Comparison of ENCODE assay signal across 8 cellular contexts in the genomic region with DNA sequence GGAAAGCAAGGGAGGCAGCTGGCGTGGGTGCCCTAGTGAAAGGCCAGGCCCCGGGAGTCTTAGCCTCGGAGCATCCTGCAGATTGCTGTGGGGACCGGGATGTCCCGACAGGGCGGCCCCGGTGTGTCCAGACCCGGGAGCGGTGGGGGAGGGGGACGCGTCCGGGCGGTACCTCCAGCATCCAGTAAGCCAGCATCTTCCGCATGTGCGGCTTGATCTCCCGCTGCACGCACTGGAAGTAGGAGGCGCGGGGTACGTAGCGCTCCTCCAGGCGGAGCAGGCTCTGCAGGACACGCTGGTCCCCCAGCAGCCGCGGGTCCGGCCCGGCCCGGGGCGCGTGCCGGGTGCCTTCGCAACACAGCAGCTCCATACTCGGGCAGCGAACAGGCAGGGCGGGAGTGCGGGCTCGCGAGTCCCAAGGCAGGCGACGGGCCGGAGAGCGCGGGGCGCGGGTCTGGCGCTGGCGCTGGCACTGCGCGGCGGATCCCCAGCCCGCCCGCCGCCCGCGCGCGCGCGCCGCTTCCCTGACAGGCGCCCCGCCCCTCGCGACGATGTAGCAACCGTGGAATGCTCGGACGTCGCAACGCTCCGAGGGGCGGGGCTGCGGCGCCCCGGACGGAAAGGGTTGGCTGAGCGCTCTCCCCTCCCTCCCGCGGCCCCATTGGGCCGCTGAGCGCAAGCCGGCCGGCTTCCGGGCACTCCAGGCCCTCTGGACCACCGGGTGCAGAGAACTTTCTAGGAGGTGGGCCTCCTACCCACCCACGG.
DNase-seq lines count a peak whose midpoint lies in the region; ATAC-seq and TF ChIP-seq lines count a peak whose summit lies in the region.

Gene CCND3 (minus strand): TSS at position 529 of the 765 bp plus-strand sequence. CDS start 159 bp downstream, at position 370.

- H3K4me3 ChIP-seq in AG09309 (ENCODE audit: control insufficient read depth, low read depth, low read length) = peak within 1 kb of the TSS; percentile 98

- peak within 1 kb of the TSS; percentile 95 for H3K4me3 Mint-ChIP-seq in central memory CD8-positive, alpha-beta T cell

- H3K4me1 Mint-ChIP-seq in central memory CD8-positive, alpha-beta T cell = peaks cover 60% of the 10 kb centered on the region

- no peak for TF ChIP-seq CTCF in AG09309 (IDR thresholded peaks at IDR 0.05; ENCODE audit: control insufficient read depth, insufficient read depth, low read depth, low read length, missing control alignments)

- H3K27me3 Mint-ChIP-seq in central memory CD8-positive, alpha-beta T cell = no peaks in the 10 kb centered on the region

- peak within 1 kb of the TSS; percentile 92 for H3K27ac Mint-ChIP-seq in central memory CD8-positive, alpha-beta T cell (ENCODE audit: low read depth)

- peak; percentile 87 for ATAC-seq in GM18909 (IDR thresholded peaks at IDR 0.05; ENCODE audit: poor library complexity, unreplicated experiment)
- peak; percentile 81 for ATAC-seq in HG03159 (IDR thresholded peaks at IDR 0.05; ENCODE audit: unreplicated experiment)
- ATAC-seq in central memory CD8-positive, alpha-beta T cell (replicated peaks; ENCODE audit: extremely low read depth, poor library complexity, severe bottlenecking) = peak; percentile 64

- no peaks in the 10 kb centered on the region for H3K9me3 Mint-ChIP-seq in central memory CD8-positive, alpha-beta T cell

- H3K36me3 Mint-ChIP-seq in central memory CD8-positive, alpha-beta T cell (ENCODE audit: insufficient read depth) = peaks cover 36% of the 10 kb centered on the region

- DNase-seq in AG09309 (ENCODE audit: low read depth) = peak; percentile 52
- DNase-seq in NCI-H345 (lab: John Stamatoyannopoulos, UW) = peak; percentile 90
- peak; percentile 68 for DNase-seq in activated CD4-positive, CD25-positive, alpha-beta regulatory T cell treated with anti-CD3 and anti-CD28 coated beads, Interleukin-2, amount 50 U/mL, for 16 hours (ENCODE audit: low read depth, low spot score)
- DNase-seq in central memory CD8-positive, alpha-beta T cell (ENCODE audit: low spot score in 2 of 2) = peak; percentile 65 to 67
- peak; percentile 98 for DNase-seq in kidney glomerular epithelial cell (lab: John Stamatoyannopoulos, UW)
- peak; percentile 52 to 78 for DNase-seq in stimulated activated CD4-positive, alpha-beta T cell treated with anti-CD3 and anti-CD28 coated beads, Interleukin-1b, Interleukin-23, amount 100 ng/mL, for 1 hour (ENCODE audit: low read depth in 2 of 2)

Comparison
In these comparisons a context has a peak if more than half of its experiments do, and no peak if none do; other contexts are left out.
1. Peak in every context shown above with its lines: DNase-seq, ATAC-seq and H3K4me3 ChIP-seq.